28 cellular contexts compared by ENCODE assay signal in the genomic region with DNA sequence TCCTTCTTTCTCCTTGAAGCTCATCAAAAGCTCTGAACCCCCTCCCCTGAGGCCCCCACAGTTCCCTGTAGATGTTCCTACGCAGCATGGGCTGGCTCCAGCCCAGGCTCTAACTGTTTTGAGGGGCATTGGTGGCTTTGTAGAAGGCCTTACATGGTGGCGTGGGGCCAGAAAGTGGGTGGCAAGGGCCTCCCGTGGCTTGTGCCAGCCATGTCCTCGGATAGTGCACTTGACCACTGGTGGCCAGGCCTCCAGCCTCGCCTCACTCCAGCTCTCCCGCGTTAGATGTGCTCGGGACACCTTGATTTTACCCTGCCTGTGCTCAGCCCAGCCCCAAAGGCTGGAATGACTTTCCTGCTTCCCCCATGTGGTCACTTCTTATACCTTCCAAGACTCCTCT.
A peak's percentile ranks its signal among the peaks of the same experiment; 100 is the strongest.
DNase-seq lines count a peak whose midpoint lies in the region; ATAC-seq, FAIRE-seq and TF ChIP-seq lines count a peak whose summit lies in the region.
"Had no signal": no experiment of that assay in that cellular context is flagged by ENCODE, and none has a peak within 500 bp of the region (broad histone marks: within the 10 kb centered on the region; RNA-seq: fewer than 3 reads in every experiment).

No MANE protein-coding gene starts in this region.

- no peaks in the 10 kb centered on the region for H3K4me1 Mint-ChIP-seq in activated CD4-positive, alpha-beta memory T cell treated with anti-CD3 and anti-CD28 coated beads, Interleukin-2, amount 10 ng/mL, durations not matched to agents 7 days and 5 days
- H3K4me1 Mint-ChIP-seq in activated CD4-positive, alpha-beta memory T cell treated with anti-CD3 and anti-CD28 coated beads for 36 hours (ENCODE audit: low read depth): no peaks in the 10 kb centered on the region
- H3K4me1 Mint-ChIP-seq: CD14-positive monocyte; CD8-positive, alpha-beta memory T cell had no signal

- H3K4me3 ChIP-seq in right lobe of liver (no peak overlapping the region), HepG2 (replicated peaks in 1 of 3; ENCODE audit: insufficient read depth in 1 of 3, low read depth in 2 of 3, low read length in 3 of 3) (no peak overlapping the region), sigmoid colon (no peak overlapping the region), vagina (no peak overlapping the region)
- H3K4me3 ChIP-seq: MG63, SJCRH30 had no signal

- no TSS peak for BruUV-seq in HepG2 (replicated peaks; lab: Mats Ljungman, UMichigan)

- POLR2A ChIA-PET in activated CD4-positive, alpha-beta memory T cell treated with anti-CD3 and anti-CD28 coated beads, Interleukin-2, amount 10 ng/mL, durations not matched to agents 7 days and 5 days (lab: Charles Lee): no interaction called here
- POLR2A ChIA-PET in activated CD4-positive, alpha-beta memory T cell treated with anti-CD3 and anti-CD28 coated beads for 36 hours (lab: Charles Lee): no interaction called here
- POLR2A ChIA-PET in HepG2 (lab: Yijun Ruan, JAX): no interaction called here

- no peak for TF ChIP-seq CTCF in right lobe of liver (IDR thresholded peaks at IDR 0.05)
- TF ChIP-seq CTCF in HepG2 (CRISPR knock-in tag; IDR thresholded peaks at IDR 0.05): no peak
- TF ChIP-seq CTCF in sigmoid colon (IDR thresholded peaks at IDR 0.05): no peak
- no peak for TF ChIP-seq CTCF in vagina (IDR thresholded peaks at IDR 0.05)

- H3K4me1 ChIP-seq in right lobe of liver (no peaks in the 10 kb centered on the region), HepG2 (ENCODE audit: insufficient read depth, low read length) (no peaks in the 10 kb centered on the region), sigmoid colon (peaks cover 0 to 13% (median 6%) of the 10 kb centered on the region in 4 donors), vagina (peaks cover 40% of the 10 kb centered on the region)
- H3K4me1 ChIP-seq: BE2C, SJCRH30 had no signal

- no peak overlapping the region for H3K27ac Mint-ChIP-seq in activated CD4-positive, alpha-beta memory T cell treated with anti-CD3 and anti-CD28 coated beads, Interleukin-2, amount 10 ng/mL, durations not matched to agents 7 days and 5 days
- H3K27ac Mint-ChIP-seq in activated CD4-positive, alpha-beta memory T cell treated with anti-CD3 and anti-CD28 coated beads for 36 hours: no peak overlapping the region
- H3K27ac Mint-ChIP-seq: CD14-positive monocyte; CD8-positive, alpha-beta memory T cell had no signal

- no peak overlapping the region for H3K27ac ChIP-seq in right lobe of liver
- H3K27ac ChIP-seq in HepG2 (ENCODE audit: extremely low read length, insufficient read depth, low read length): no peak overlapping the region
- H3K27ac ChIP-seq in sigmoid colon: no peak overlapping the region
- peak overlapping the region; percentile 80 for H3K27ac ChIP-seq in vagina
- H3K27ac ChIP-seq: 22Rv1, SJCRH30 had no signal

- no peak for TF ChIP-seq RAD21 in HepG2 (CRISPR knock-in tag; IDR thresholded peaks at IDR 0.05)

- no peaks in the 10 kb centered on the region for H3K27me3 Mint-ChIP-seq in activated CD4-positive, alpha-beta memory T cell treated with anti-CD3 and anti-CD28 coated beads, Interleukin-2, amount 10 ng/mL, durations not matched to agents 7 days and 5 days
- H3K27me3 Mint-ChIP-seq in activated CD4-positive, alpha-beta memory T cell treated with anti-CD3 and anti-CD28 coated beads for 36 hours: no peaks in the 10 kb centered on the region

- no peaks in the 10 kb centered on the region; the same call in 1 of the 2 replicates for H4K20me1 ChIP-seq in HepG2 (ENCODE audit: insufficient read depth, low read length)

- no peaks in the 10 kb centered on the region for H3K79me2 ChIP-seq in HepG2 (ENCODE audit: insufficient read depth, low read length)

- TF ChIP-seq EP300 in HepG2 (IDR thresholded peaks at IDR 0.05; ENCODE audit: low read depth in 2 of 2, low read length in 2 of 2) (no peak), HepG2 (CRISPR knock-in tag; IDR thresholded peaks at IDR 0.05; ENCODE audit: borderline replicate concordance) (no peak), sigmoid colon (IDR thresholded peaks at IDR 0.05) (no peak)

- no peaks in the 10 kb centered on the region for H3K9me3 Mint-ChIP-seq in activated CD4-positive, alpha-beta memory T cell treated with anti-CD3 and anti-CD28 coated beads, Interleukin-2, amount 10 ng/mL, durations not matched to agents 7 days and 5 days
- H3K9me3 Mint-ChIP-seq in activated CD4-positive, alpha-beta memory T cell treated with anti-CD3 and anti-CD28 coated beads for 36 hours: no peaks in the 10 kb centered on the region
- H3K9me3 Mint-ChIP-seq: CD8-positive, alpha-beta memory T cell had no signal

- no peaks in the 10 kb centered on the region for H3K27me3 ChIP-seq in right lobe of liver
- peaks cover 14 to 75% of the 10 kb centered on the region in 2 experiments for H3K27me3 ChIP-seq in HepG2 (ENCODE audit: control insufficient read depth in 1 of 2, insufficient read depth in 2 of 2, low read length in 2 of 2)
- H3K27me3 ChIP-seq in sigmoid colon: no peaks in the 10 kb centered on the region
- no peaks in the 10 kb centered on the region for H3K27me3 ChIP-seq in vagina
- H3K27me3 ChIP-seq: MG63 had no signal

- H2AFZ ChIP-seq in HepG2 (ENCODE audit: low read length): no peak overlapping the region

- no peak for TF ChIP-seq POLR2A in right lobe of liver (IDR thresholded peaks at IDR 0.05)
- TF ChIP-seq POLR2A in HepG2 (IDR thresholded peaks at IDR 0.05; ENCODE audit: insufficient read depth in 1 of 2, low read depth in 2 of 2, low read length in 2 of 2): no peak
- TF ChIP-seq POLR2A in sigmoid colon (IDR thresholded peaks at IDR 0.05): no peak
- TF ChIP-seq POLR2A in vagina (IDR thresholded peaks at IDR 0.05): no peak

- H3K4me3 Mint-ChIP-seq in activated CD4-positive, alpha-beta memory T cell treated with anti-CD3 and anti-CD28 coated beads, Interleukin-2, amount 10 ng/mL, durations not matched to agents 7 days and 5 days: no peak overlapping the region
- no peak overlapping the region for H3K4me3 Mint-ChIP-seq in activated CD4-positive, alpha-beta memory T cell treated with anti-CD3 and anti-CD28 coated beads for 36 hours
- H3K4me3 Mint-ChIP-seq: CD14-positive monocyte; CD8-positive, alpha-beta memory T cell had no signal

- DNase-seq in activated CD4-positive, alpha-beta memory T cell treated with anti-CD3 and anti-CD28 coated beads, Interleukin-2, amount 10 ng/mL, durations not matched to agents 7 days and 5 days: peak; percentile 6
- no peak for DNase-seq in activated CD4-positive, alpha-beta memory T cell treated with anti-CD3 and anti-CD28 coated beads for 36 hours
- DNase-seq in right lobe of liver (peak in 2 of 3 donors; percentile 41 to 45), HepG2 (ENCODE audit: low spot score) (no peak), sigmoid colon (peak; percentile 64), vagina (ENCODE audit: extremely low spot score in 2 of 2) (peak; percentile 85 to 89), kidney tubule cell (ENCODE audit: low spot score) (no peak)
- no peak for DNase-seq in activated CD4-positive, alpha-beta T cell treated with anti-CD3 and anti-CD28 coated beads, Interleukin-2, amount 50 U/mL, for 1 hour
- DNase-seq: BE2C; CD8-positive, alpha-beta memory T cell; DMS 273 treated with DMSO at 0.1 percent for 48 hours; DMS79; GF-D8; GOT3; HCEC 1CT; KBM-7; MG63; NCI-H1105 treated with DMSO at 0.1 percent for 48 hours; NCI-H146; NCI-H1930; NCI-H2107; NCI-H524 treated with DMSO at 0.1 percent for 48 hours; NCI-H774; SJCRH30 had no signal

- in situ Hi-C loops in HepG2 (cut with HindIII; ENCODE audit: extremely low pct_ligation_motif_present, low pct_unique_long_range_greater_than_20kb): no loop called here

- H3K36me3 ChIP-seq in right lobe of liver (no peaks in the 10 kb centered on the region), HepG2 (replicated peaks in 1 of 2; ENCODE audit: control insufficient read depth in 1 of 2, insufficient read depth in 2 of 2, low read length in 2 of 2) (no peaks in the 10 kb centered on the region), sigmoid colon (no peaks in the 10 kb centered on the region), vagina (no peaks in the 10 kb centered on the region)
- H3K36me3 ChIP-seq: BE2C, MG63, SJCRH30 had no signal

- H3K9me3 ChIP-seq in right lobe of liver: no peaks in the 10 kb centered on the region
- no peaks in the 10 kb centered on the region for H3K9me3 ChIP-seq in HepG2 (ENCODE audit: low read length)
- H3K9me3 ChIP-seq in sigmoid colon: no peaks in the 10 kb centered on the region
- no peaks in the 10 kb centered on the region for H3K9me3 ChIP-seq in vagina
- H3K9me3 ChIP-seq: BE2C, MG63, SJCRH30 had no signal

- CTCF ChIA-PET in activated CD4-positive, alpha-beta memory T cell treated with anti-CD3 and anti-CD28 coated beads, Interleukin-2, amount 10 ng/mL, durations not matched to agents 7 days and 5 days (lab: Charles Lee): no interaction called here
- CTCF ChIA-PET in activated CD4-positive, alpha-beta memory T cell treated with anti-CD3 and anti-CD28 coated beads for 36 hours (lab: Charles Lee): no interaction called here
- CTCF ChIA-PET in HepG2 (lab: Yijun Ruan, JAX; ENCODE audit: low intra/inter-chr PET ratio, low total read pairs): no interaction called here

- ATAC-seq in right lobe of liver (no peak), HepG2 (no peak)

- 67% methylated on average over 1 of the region's 8 CpGs for WGBS in right lobe of liver (ENCODE audit: insufficient coverage, low coverage, low lambda C conversion rate, missing lambda C conversion rate)
- 10% methylated on average over 4 of the region's 8 CpGs for WGBS in HepG2 (ENCODE audit: low lambda C conversion rate)
- 82 to 83% methylated on average over 8 of the region's 8 CpGs for WGBS in sigmoid colon, 2 donors

- H3K36me3 Mint-ChIP-seq in activated CD4-positive, alpha-beta memory T cell treated with anti-CD3 and anti-CD28 coated beads, Interleukin-2, amount 10 ng/mL, durations not matched to agents 7 days and 5 days (ENCODE audit: low read depth): no peaks in the 10 kb centered on the region
- no peaks in the 10 kb centered on the region for H3K36me3 Mint-ChIP-seq in activated CD4-positive, alpha-beta memory T cell treated with anti-CD3 and anti-CD28 coated beads for 36 hours
- H3K36me3 Mint-ChIP-seq: CD14-positive monocyte; CD8-positive, alpha-beta memory T cell had no signal

- intact Hi-C loops in activated CD4-positive, alpha-beta memory T cell treated with anti-CD3 and anti-CD28 coated beads for 36 hours (cut with micrococcal nuclease): no loop called here
- intact Hi-C loops in right lobe of liver (cut with DNase I): no loop called here
- intact Hi-C loops in HepG2 (cut with micrococcal nuclease; ENCODE audit: unreplicated experiment): no loop called here
- intact Hi-C loops in sigmoid colon (cut with DNase I): loop anchor here (5.0 to 10.0 kb wide), 3 partner anchors 44 to 576 kb away; no protein-coding TSS in a partner anchor
- intact Hi-C loops in vagina (cut with DNase I): no loop called here

- H3K4me2 ChIP-seq in HepG2 (ENCODE audit: low read depth, low read length): no peak overlapping the region

- FAIRE-seq in HepG2 (lab: Jason Lieb, UNC): no peak
- FAIRE-seq: GM12891, RCC 7860 had no signal

- no peak overlapping the region for H3K9ac ChIP-seq in HepG2 (ENCODE audit: insufficient read depth, low read depth, low read length)

TF ChIP-seq in HepG2, 621 proteins besides CTCF, POLR2A, EP300 and RAD21 (continues in another document):
- TF ChIP-seq BRD4 (CRISPR knock-in tag; IDR thresholded peaks at IDR 0.05) (no peak), NFATC3 (CRISPR knock-in tag; IDR thresholded peaks at IDR 0.05) (no peak), ZFP62 (CRISPR knock-in tag; IDR thresholded peaks at IDR 0.05) (no peak)

Comparison
In these comparisons a context has a peak if more than half of its experiments do, and no peak if none do; other contexts are left out.
1. DNase-seq: peak in activated CD4-positive, alpha-beta memory T cell treated with anti-CD3 and anti-CD28 coated beads, Interleukin-2, amount 10 ng/mL, durations not matched to agents 7 days and 5 days (single experiment), right lobe of liver (2 of 3), sigmoid colon (single experiment) and vagina (2 of 2); none in activated CD4-positive, alpha-beta memory T cell treated with anti-CD3 and anti-CD28 coated beads for 36 hours (single experiment), HepG2 (single experiment), activated CD4-positive, alpha-beta T cell treated with anti-CD3 and anti-CD28 coated beads, Interleukin-2, amount 50 U/mL, for 1 hour (single experiment) and kidney tubule cell (single experiment).